In genomic region chr7:1098243-1099153, GRCh38 we compare ENCODE assay signal across 22 cellular contexts. TPM values are rescaled to one million over a fixed set of nuclear protein-coding genes. Genes with fewer than 3 reads are reported as not detected.
DNase-seq lines count a peak whose midpoint lies in the region; ATAC-seq, FAIRE-seq and TF ChIP-seq lines count a peak whose summit lies in the region.
"Had no signal": no experiment of that assay in that cellular context is flagged by ENCODE, and none has a peak within 500 bp of the region (broad histone marks: within the 10 kb centered on the region; RNA-seq: fewer than 3 reads in every experiment).

No MANE protein-coding gene starts in this region.

- H3K4me3 ChIP-seq in BLaER1 (peak overlapping the region; percentile 62), OCI-LY7 (ENCODE audit: low read depth, low read length, poor library complexity, severe bottlenecking) (peak overlapping the region; percentile 34)
- H3K4me3 ChIP-seq: GM23248, HAP-1 had no signal

- no peaks in the 10 kb centered on the region for H3K27me3 ChIP-seq in BLaER1

- H3K9me3 Mint-ChIP-seq in nephron progenitor cell: peaks cover 14% of the 10 kb centered on the region

- no TSS peak for BruUV-seq in OCI-LY7 (replicated peaks; lab: Mats Ljungman, UMichigan)

- peak; percentile 91 for FAIRE-seq in GM12891 (lab: Jason Lieb, UNC)

- POLR2A ChIA-PET in OCI-LY7 (lab: Charles Lee): interaction anchor here (0.8 kb wide), 1 partner anchor 106 kb away, joined by 3 read pairs; no protein-coding TSS in a partner anchor

- peaks cover 6% of the 10 kb centered on the region for H3K27me3 Mint-ChIP-seq in nephron progenitor cell (ENCODE audit: low read depth, poor library complexity)

- H3K4me1 ChIP-seq in BLaER1 (peaks cover 98% of the 10 kb centered on the region), OCI-LY7 (ENCODE audit: insufficient read depth, low read length, poor library complexity, severe bottlenecking) (peaks cover 30% of the 10 kb centered on the region)
- H3K4me1 ChIP-seq: HAP-1 had no signal

- H3K9me3 ChIP-seq in BLaER1 (no peaks in the 10 kb centered on the region), OCI-LY7 (ENCODE audit: low read length) (no peaks in the 10 kb centered on the region)
- H3K9me3 ChIP-seq: HAP-1 had no signal

- H3K4me1 Mint-ChIP-seq in nephron progenitor cell: peaks cover 74% of the 10 kb centered on the region

- H4K20me1 ChIP-seq in BLaER1 (peaks cover 57% of the 10 kb centered on the region), OCI-LY7 (ENCODE audit: insufficient read depth, low read length) (no peaks in the 10 kb centered on the region)

- DNase-seq in GM12891 (ENCODE audit: insufficient read length, low spot score) (no peak), OCI-LY7 (ENCODE audit: low spot score) (peak; percentile 74), nephron progenitor cell (no peak), nucleus accumbens (lab: John Stamatoyannopoulos, UW) (no peak)
- no peak for DNase-seq in activated CD4-positive, alpha-beta T cell treated with anti-CD3 and anti-CD28 coated beads for 4 hours
- no peak for DNase-seq in stimulated activated naive CD4-positive, alpha-beta T cell treated with Interleukin-2 at 50 U/mL for 16 hours (lab: John Stamatoyannopoulos, UW)
- DNase-seq: AML-193, GM23248, IMR-90, MV-4-11, NCI-H1105 treated with DMSO at 0.1 percent for 48 hours, NCI-H1694, NCI-H2081, NCI-H2171, NCI-H526, PC-3, SHP77, SW 1271 had no signal

- no peaks in the 10 kb centered on the region for H3K79me2 ChIP-seq in OCI-LY7 (ENCODE audit: insufficient read depth, low read depth, low read length)

- intact Hi-C loops in OCI-LY7 (cut with micrococcal nuclease; ENCODE audit: unreplicated experiment): no loop called here

- H2AFZ ChIP-seq in OCI-LY7 (ENCODE audit: low read length): no peak overlapping the region
- H2AFZ ChIP-seq: GM23248 had no signal

- H3K36me3 Mint-ChIP-seq in nephron progenitor cell (ENCODE audit: low read depth): peaks cover 30% of the 10 kb centered on the region

- H3K27ac Mint-ChIP-seq in nephron progenitor cell: peak overlapping the region; percentile 42

- CTCF ChIA-PET in OCI-LY7 (lab: Charles Lee; ENCODE audit: unreplicated experiment): no interaction called here

- TF ChIP-seq CTCF in OCI-LY7 (conservative IDR thresholded peaks at IDR 0.05; ENCODE audit: low read length): no peak
- no peak for TF ChIP-seq CTCF in nephron progenitor cell (IDR thresholded peaks at IDR 0.05)

- H3K4me3 Mint-ChIP-seq in nephron progenitor cell: no peak overlapping the region
- H3K4me3 Mint-ChIP-seq: CD14-positive monocyte had no signal

- H3K4me2 ChIP-seq in BLaER1: peak overlapping the region; percentile 98
- peak overlapping the region; percentile 22; the same call in 1 of the 2 replicates for H3K4me2 ChIP-seq in OCI-LY7 (ENCODE audit: low read length)

- peak overlapping the region; percentile 78 for H3K9ac ChIP-seq in BLaER1
- H3K9ac ChIP-seq: GM23248 had no signal

- no peak for ATAC-seq in GM18858 (IDR thresholded peaks at IDR 0.05; ENCODE audit: unreplicated experiment)
- ATAC-seq: PC-3 had no signal

- TF ChIP-seq POLR2A in GM12891 (IDR thresholded peaks at IDR 0.05; ENCODE audit: low read depth, low read length): no peak

- peak overlapping the region; percentile 88 for H3K27ac ChIP-seq in BLaER1
- peak overlapping the region; percentile 65 for H3K27ac ChIP-seq in OCI-LY7 (ENCODE audit: low read depth, low read length, poor library complexity, severe bottlenecking)
- H3K27ac ChIP-seq: GM23248 had no signal

- no peaks in the 10 kb centered on the region for H3K9me2 ChIP-seq in OCI-LY7 (ENCODE audit: insufficient read depth, low read length)

- peaks cover 27% of the 10 kb centered on the region for H3K36me3 ChIP-seq in BLaER1
- peaks cover 25% of the 10 kb centered on the region for H3K36me3 ChIP-seq in OCI-LY7 (ENCODE audit: insufficient read depth, low read length)
- H3K36me3 ChIP-seq: HAP-1 had no signal

TF ChIP-seq in GM12891, 5 proteins besides CTCF, POLR2A, EP300 and RAD21:
- TF ChIP-seq POLR2AphosphoS5 (IDR thresholded peaks at IDR 0.05; ENCODE audit: low read depth, low read length): no peak
- TF ChIP-seq POU2F2 (IDR thresholded peaks at IDR 0.05; ENCODE audit: low read depth, low read length): no peak
- TF ChIP-seq TAF1 (IDR thresholded peaks at IDR 0.05; ENCODE audit: low read depth, low read length): no peak
- TF ChIP-seq PAX5 (IDR thresholded peaks at IDR 0.05; ENCODE audit: insufficient read depth, low read length, severe bottlenecking): no peak
- no peak for TF ChIP-seq SPI1 (IDR thresholded peaks at IDR 0.05; ENCODE audit: low read depth, low read length)

RNA-seq across cellular contexts. Expression of gene GPER1, which starts 10.6 kb away (rescaled TPM):
- 6.5 TPM for polyA plus RNA-seq in GM12891 (2012; ENCODE audit: low read depth, missing spikeins)
- total RNA-seq in OCI-LY7 (2014; rRNA removed; shearing (Covaris generic)): 22.9 and 34.9 TPM in 2 replicates
- total RNA-seq in OCI-LY7 (2022): 44.7 and 75.9 TPM in 2 replicates

RNA-seq across cellular contexts. Expression of gene GPR146, which starts 54.2 kb away (rescaled TPM):
- polyA plus RNA-seq in GM12891 (2012; ENCODE audit: low read depth, missing spikeins): 3.0 TPM
- total RNA-seq in OCI-LY7 (2014; rRNA removed; shearing (Covaris generic)): 0.62 and 0.95 TPM in 2 replicates
- total RNA-seq in OCI-LY7 (2022): 0.77 and 3.3 TPM in 2 replicates
